ENCODE assay signal across 37 cellular contexts in the genomic region with DNA sequence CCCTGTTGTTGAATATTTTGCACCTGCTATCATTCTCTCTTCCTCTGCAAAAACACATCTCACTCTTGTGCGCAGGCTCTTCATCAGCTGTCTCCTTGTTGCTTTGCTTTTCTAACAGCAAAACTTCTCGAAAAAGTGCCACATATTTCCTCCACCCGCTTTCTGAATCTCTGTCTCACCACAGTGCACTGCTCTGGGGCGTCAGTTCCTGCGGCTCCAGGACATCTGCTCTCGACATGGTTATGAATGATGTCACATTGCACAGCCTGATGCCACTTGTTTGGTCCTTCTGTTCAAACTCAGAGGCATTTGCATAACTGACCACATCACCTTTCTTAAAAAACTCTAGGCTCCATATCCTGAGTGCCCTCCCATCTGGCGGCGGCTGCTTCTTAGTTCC.
"Had no signal": no experiment of that assay in that cellular context is flagged by ENCODE, and none has a peak within 500 bp of the region (broad histone marks: within the 10 kb centered on the region; RNA-seq: fewer than 3 reads in every experiment).

No MANE protein-coding gene starts in this region.

- H3K36me3 Mint-ChIP-seq: activated CD8-positive, alpha-beta memory T cell treated with anti-CD3 and anti-CD28 coated beads, Interleukin-2, amount 10 ng/mL, durations not matched to agents 7 days and 5 days; activated naive CD8-positive, alpha-beta T cell treated with anti-CD3 and anti-CD28 coated beads, Interleukin-2, amount 10 ng/mL, durations not matched to agents 7 days and 5 days had no signal

- H3K4me3 Mint-ChIP-seq: activated CD4-positive, alpha-beta memory T cell treated with anti-CD3 and anti-CD28 coated beads, Interleukin-2, amount 10 ng/mL, durations not matched to agents 7 days and 5 days; activated CD8-positive, alpha-beta memory T cell treated with anti-CD3 and anti-CD28 coated beads, Interleukin-2, amount 10 ng/mL, durations not matched to agents 7 days and 5 days; activated naive CD8-positive, alpha-beta T cell treated with anti-CD3 and anti-CD28 coated beads, Interleukin-2, amount 10 ng/mL, durations not matched to agents 7 days and 5 days had no signal

- H3K27ac Mint-ChIP-seq: activated CD4-positive, alpha-beta memory T cell treated with anti-CD3 and anti-CD28 coated beads, Interleukin-2, amount 10 ng/mL, durations not matched to agents 7 days and 5 days; activated CD8-positive, alpha-beta memory T cell treated with anti-CD3 and anti-CD28 coated beads, Interleukin-2, amount 10 ng/mL, durations not matched to agents 7 days and 5 days; activated naive CD8-positive, alpha-beta T cell treated with anti-CD3 and anti-CD28 coated beads, Interleukin-2, amount 10 ng/mL, durations not matched to agents 7 days and 5 days had no signal

- H3K4me1 ChIP-seq: body of pancreas, breast epithelium had no signal

- FAIRE-seq: astrocyte, RCC 7860 had no signal

- DNase-seq: activated CD4-positive, alpha-beta memory T cell treated with anti-CD3 and anti-CD28 coated beads, Interleukin-2, amount 10 ng/mL, durations not matched to agents 7 days and 5 days; activated CD4-positive, alpha-beta T cell treated with anti-CD3 and anti-CD28 coated beads for 1 hour; activated CD4-positive, alpha-beta T cell treated with anti-CD3 and anti-CD28 coated beads for 48 hours; activated CD4-positive, CD25-positive, alpha-beta regulatory T cell; activated CD8-positive, alpha-beta memory T cell treated with anti-CD3 and anti-CD28 coated beads for 24 hours; activated CD8-positive, alpha-beta memory T cell treated with anti-CD3 and anti-CD28 coated beads, Interleukin-2, amount 10 ng/mL, durations not matched to agents 7 days and 5 days; activated CD8-positive, alpha-beta memory T cell treated with anti-CD3 and anti-CD28 coated beads, Interleukin-2, amount 50 U/mL, for 48 hours; activated effector memory CD4-positive, alpha-beta T cell treated with Interleukin-2 at 50 U/mL for 16 hours; activated naive CD4-positive, alpha-beta T cell treated with anti-CD3 and anti-CD28 coated beads, Interleukin-2, amount 50 U/mL, for 16 hours; activated naive CD8-positive, alpha-beta T cell treated with anti-CD3 and anti-CD28 coated beads, Interleukin-2, amount 10 ng/mL, durations not matched to agents 7 days and 5 days; activated T-cell treated with anti-CD3 and anti-CD28 coated beads, Interleukin-2, amount 50 U/mL, for 48 hours; body of pancreas; Karpas-422; KBM-7; MG63; MV-4-11; NCI-H1092 treated with DMSO at 0.1 percent for 48 hours; NCI-H1417; NCI-H146; NCI-H187; NCI-H2029 treated with DMSO at 0.1 percent for 48 hours; NCI-H2107; NCI-H226; NCI-H446 treated with DMSO at 0.1 percent for 48 hours; NCI-H69; NCI-H82; PC-9; SW 1271; T-helper 1 cell; T-helper 2 cell; T-helper 9 cell; WERI-Rb-1 had no signal

- H3K9me3 ChIP-seq: body of pancreas, breast epithelium, MG63 had no signal

- ATAC-seq: activated CD8-positive, alpha-beta memory T cell treated with anti-CD3 and anti-CD28 coated beads, Interleukin-2, amount 10 ng/mL, durations not matched to agents 7 days and 5 days; body of pancreas; Right ventricle myocardium inferior had no signal

- H3K4me3 ChIP-seq: body of pancreas, breast epithelium, MG63, PC-9 had no signal

- H3K4me1 Mint-ChIP-seq: activated CD4-positive, alpha-beta memory T cell treated with anti-CD3 and anti-CD28 coated beads, Interleukin-2, amount 10 ng/mL, durations not matched to agents 7 days and 5 days; activated CD8-positive, alpha-beta memory T cell treated with anti-CD3 and anti-CD28 coated beads, Interleukin-2, amount 10 ng/mL, durations not matched to agents 7 days and 5 days; activated naive CD8-positive, alpha-beta T cell treated with anti-CD3 and anti-CD28 coated beads, Interleukin-2, amount 10 ng/mL, durations not matched to agents 7 days and 5 days had no signal

- H2AFZ ChIP-seq: PC-9 had no signal

- H3K36me3 ChIP-seq: breast epithelium, MG63, WERI-Rb-1 had no signal

- H3K4me2 ChIP-seq: PC-9 had no signal

- H3K27me3 Mint-ChIP-seq: activated CD4-positive, alpha-beta memory T cell treated with anti-CD3 and anti-CD28 coated beads, Interleukin-2, amount 10 ng/mL, durations not matched to agents 7 days and 5 days; activated CD8-positive, alpha-beta memory T cell treated with anti-CD3 and anti-CD28 coated beads, Interleukin-2, amount 10 ng/mL, durations not matched to agents 7 days and 5 days; activated naive CD8-positive, alpha-beta T cell treated with anti-CD3 and anti-CD28 coated beads, Interleukin-2, amount 10 ng/mL, durations not matched to agents 7 days and 5 days had no signal

- H3K27me3 ChIP-seq: body of pancreas, breast epithelium, MG63 had no signal

- H3K27ac ChIP-seq: body of pancreas, breast epithelium, PC-9, RWPE1, WERI-Rb-1 had no signal
